In genomic region chr9:121692606-121693505, GRCh38 we compare ENCODE assay signal across 9 cellular contexts. TPM values are rescaled to one million over a fixed set of nuclear protein-coding genes. Genes with fewer than 3 reads are reported as not detected.
DNase-seq lines count a peak whose midpoint lies in the region; ATAC-seq and TF ChIP-seq lines count a peak whose summit lies in the region.
"Had no signal": no experiment of that assay in that cellular context is flagged by ENCODE, and none has a peak within 500 bp of the region (broad histone marks: within the 10 kb centered on the region; RNA-seq: fewer than 3 reads in every experiment).

No MANE protein-coding gene starts in this region.

- ATAC-seq in GM21717 (IDR thresholded peaks at IDR 0.05; ENCODE audit: unreplicated experiment) = no peak

- H3K4me1 ChIP-seq in adipocyte (ENCODE audit: control insufficient read depth, insufficient read depth, low read length) (no peaks in the 10 kb centered on the region), hepatocyte (ENCODE audit: insufficient read depth) (peaks cover 18% of the 10 kb centered on the region), suprapubic skin (peaks cover 8% of the 10 kb centered on the region)

- peaks cover 17% of the 10 kb centered on the region for H3K4me1 Mint-ChIP-seq in HFFc6 (ENCODE audit: low read depth)
- no peaks in the 10 kb centered on the region for H3K4me1 Mint-ChIP-seq in activated naive CD8-positive, alpha-beta T cell treated with anti-CD3 and anti-CD28 coated beads for 36 hours

- no peaks in the 10 kb centered on the region; the same call in 1 of the 2 replicates for H3K27me3 Mint-ChIP-seq in HFFc6 (ENCODE audit: insufficient read depth)
- H3K27me3 Mint-ChIP-seq in activated naive CD8-positive, alpha-beta T cell treated with anti-CD3 and anti-CD28 coated beads for 36 hours = peaks cover 25% of the 10 kb centered on the region

- H3K27ac Mint-ChIP-seq in HFFc6 = peak overlapping the region; percentile 36
- H3K27ac Mint-ChIP-seq in activated naive CD8-positive, alpha-beta T cell treated with anti-CD3 and anti-CD28 coated beads for 36 hours = no peak overlapping the region
- H3K27ac Mint-ChIP-seq: activated T-helper 2 cell treated with anti-CD3 and anti-CD28 coated beads, Interferon-gamma antibody, Interleukin-2, Interleukin-4, amounts not matched to agents 10 μg/mL and 5 μg/mL and 100 μg/mL, durations not matched to agents 14 hours and 24 hours and 36 hours had no signal

- H3K36me3 Mint-ChIP-seq in HFFc6 (ENCODE audit: low read depth) = no peaks in the 10 kb centered on the region
- H3K36me3 Mint-ChIP-seq in activated naive CD8-positive, alpha-beta T cell treated with anti-CD3 and anti-CD28 coated beads for 36 hours = no peaks in the 10 kb centered on the region

- no peak for TF ChIP-seq EP300 in suprapubic skin (IDR thresholded peaks at IDR 0.05)

- H4K20me1 ChIP-seq in hepatocyte (ENCODE audit: insufficient read depth, poor library complexity, severe bottlenecking) = peaks cover 9% of the 10 kb centered on the region

- no peak overlapping the region for H3K4me2 ChIP-seq in hepatocyte

- 69% methylated on average over 15 of the region's 16 CpGs for WGBS in hepatocyte (ENCODE audit: low lambda C conversion rate, missing lambda C conversion rate)
- 84% methylated on average over 14 of the region's 16 CpGs for WGBS in suprapubic skin

- no peak for TF ChIP-seq POLR2A in suprapubic skin (IDR thresholded peaks at IDR 0.05)

- no peaks in the 10 kb centered on the region for H3K9me3 ChIP-seq in adipocyte (ENCODE audit: control insufficient read depth, low read length)
- no peaks in the 10 kb centered on the region for H3K9me3 ChIP-seq in hepatocyte (ENCODE audit: low read depth)
- no peaks in the 10 kb centered on the region for H3K9me3 ChIP-seq in suprapubic skin

- H3K4me3 ChIP-seq in adipocyte (ENCODE audit: low read length) (no peak overlapping the region), hepatocyte (no peak overlapping the region), suprapubic skin (no peak overlapping the region)

- no peaks in the 10 kb centered on the region for H3K9me2 ChIP-seq in hepatocyte (replicated peaks; ENCODE audit: insufficient read depth)

- H3K79me2 ChIP-seq in hepatocyte = peaks cover 15% of the 10 kb centered on the region

- DNase-seq in HFFc6 (peak; percentile 47), adipocyte (ENCODE audit: low read depth) (peak; percentile 65), hepatocyte (ENCODE audit: low spot score) (peak; percentile 77), suprapubic skin (ENCODE audit: low spot score in 2 of 2) (no peak), NCI-H1694 (lab: John Stamatoyannopoulos, UW) (no peak), COLO668 (lab: John Stamatoyannopoulos, UW; ENCODE audit: unreplicated experiment) (no peak)
- DNase-seq in activated naive CD8-positive, alpha-beta T cell treated with anti-CD3 and anti-CD28 coated beads for 36 hours = no peak

- H3K36me3 ChIP-seq in adipocyte (ENCODE audit: control insufficient read depth, insufficient read depth, low read length, severe bottlenecking) (no peaks in the 10 kb centered on the region), hepatocyte (replicated peaks; ENCODE audit: insufficient read depth, low read depth) (no peaks in the 10 kb centered on the region), suprapubic skin (no peaks in the 10 kb centered on the region)

- H3K27ac ChIP-seq in hepatocyte = peak overlapping the region; percentile 79
- peak overlapping the region; percentile 55 for H3K27ac ChIP-seq in suprapubic skin

- H3K9me3 Mint-ChIP-seq in HFFc6 = no peaks in the 10 kb centered on the region
- no peaks in the 10 kb centered on the region for H3K9me3 Mint-ChIP-seq in activated naive CD8-positive, alpha-beta T cell treated with anti-CD3 and anti-CD28 coated beads for 36 hours
- H3K9me3 Mint-ChIP-seq: activated T-helper 2 cell treated with anti-CD3 and anti-CD28 coated beads, Interferon-gamma antibody, Interleukin-2, Interleukin-4, amounts not matched to agents 10 μg/mL and 5 μg/mL and 100 μg/mL, durations not matched to agents 14 hours and 24 hours and 36 hours had no signal

- H2AFZ ChIP-seq in hepatocyte = no peak overlapping the region

- no peak overlapping the region for H3K9ac ChIP-seq in adipocyte (ENCODE audit: low read length)

- TF ChIP-seq CTCF in HFFc6 (IDR thresholded peaks at IDR 0.05) (no peak), hepatocyte (IDR thresholded peaks at IDR 0.05; ENCODE audit: poor library complexity) (no peak), suprapubic skin (IDR thresholded peaks at IDR 0.05) (no peak)

- no peak overlapping the region for H3K4me3 Mint-ChIP-seq in HFFc6
- H3K4me3 Mint-ChIP-seq in activated naive CD8-positive, alpha-beta T cell treated with anti-CD3 and anti-CD28 coated beads for 36 hours = no peak overlapping the region

- H3K27me3 ChIP-seq in adipocyte (replicated peaks; ENCODE audit: control insufficient read depth, insufficient read depth, low read length) (peaks cover 4% of the 10 kb centered on the region), hepatocyte (no peaks in the 10 kb centered on the region), suprapubic skin (no peaks in the 10 kb centered on the region)

RNA-seq across cellular contexts. Expression of gene DAB2IP, which starts 41.4 kb away (rescaled TPM):
- total RNA-seq in HFFc6 (2021; fragmentation: NEBNext Ultra II Directional; extraction: Animal tissue kit (Norgen Biotek cat#: 25700)) = 10 to 100 TPM; 23.0 to 28.2 (median 25.7) TPM
- total RNA-seq in hepatocyte = 23.6 and 31.0 TPM in 2 replicates
- polyA plus RNA-seq in hepatocyte = 11.1 and 11.6 TPM in 2 replicates
- 10 to 100 TPM; 47.6 to 55.6 (median 50.3) TPM for total RNA-seq in suprapubic skin
- under 1 TPM; 0.18 to 0.33 TPM for total RNA-seq in activated naive CD8-positive, alpha-beta T cell treated with anti-CD3 and anti-CD28 coated beads for 36 hours
- total RNA-seq: activated T-helper 2 cell treated with anti-CD3 and anti-CD28 coated beads, Interferon-gamma antibody, Interleukin-2, Interleukin-4, amounts not matched to agents 10 μg/mL and 5 μg/mL and 100 μg/mL, durations not matched to agents 14 hours and 24 hours and 36 hours had no signal

Comparison
In these comparisons a context has a peak if more than half of its experiments do, and no peak if none do; other contexts are left out.
1. DNase-seq: peak in HFFc6 (single experiment), adipocyte (single experiment) and hepatocyte (single experiment); none in suprapubic skin (0 of 2), NCI-H1694 (single experiment), activated naive CD8-positive, alpha-beta T cell treated with anti-CD3 and anti-CD28 coated beads for 36 hours (single experiment) and COLO668 (single experiment).
2. RNA of gene DAB2IP, which starts 41.4 kb away (total RNA-seq): 47.6 to 55.6 TPM in suprapubic skin, 23.6 to 31.0 TPM in hepatocyte and 23.0 to 28.2 TPM in HFFc6; 0.18 to 0.33 TPM in activated naive CD8-positive, alpha-beta T cell treated with anti-CD3 and anti-CD28 coated beads for 36 hours; every median in the first group is over 10 times any median in the second.